Comparison of ENCODE assay signal across 10 cellular contexts in genomic region chr11:125224391-125225015, GRCh38. TPM values are rescaled to one million over a fixed set of nuclear protein-coding genes. Genes with fewer than 3 reads are reported as not detected.
DNase-seq lines count a peak whose midpoint lies in the region; ATAC-seq and TF ChIP-seq lines count a peak whose summit lies in the region.
"Had no signal": no experiment of that assay in that cellular context is flagged by ENCODE, and none has a peak within 500 bp of the region (broad histone marks: within the 10 kb centered on the region; RNA-seq: fewer than 3 reads in every experiment).

No MANE protein-coding gene starts in this region.

- H3K4me3 ChIP-seq in ovary = no peak overlapping the region
- H3K4me3 ChIP-seq: Peyer's patch had no signal

- H3K27me3 ChIP-seq in ovary = no peaks in the 10 kb centered on the region
- H3K27me3 ChIP-seq: Peyer's patch had no signal

- peak overlapping the region; percentile 16 to 54 for H3K27ac ChIP-seq in ovary

- TF ChIP-seq CTCF in ovary (IDR thresholded peaks at IDR 0.05) = peak in 2 of 3 donors; percentile 31 to 44

- in situ Hi-C loops in SK-MEL-5 (cut with HindIII; ENCODE audit: low pct_unique_long_range_greater_than_20kb, low sequenced_read_pairs) = no loop called here

- TF ChIP-seq EP300 in ovary (IDR thresholded peaks at IDR 0.05) = no peak

- intact Hi-C loops in ovary (cut with DNase I) = loop anchor here in 2 of 4 donors (5.0 to 10.0 kb wide), 3 partner anchors 47 to 120 kb away; no protein-coding TSS in a partner anchor

- TF ChIP-seq POLR2A in ovary (IDR thresholded peaks at IDR 0.05) = no peak

- H3K36me3 ChIP-seq in ovary = no peaks in the 10 kb centered on the region
- H3K36me3 ChIP-seq: Peyer's patch had no signal

- DNase-seq in GM03348 (ENCODE audit: low spot score) = peak; percentile 31
- DNase-seq in SK-MEL-5 (ENCODE audit: low read depth, low spot score) = peak; percentile 57
- DNase-seq in foreskin melanocyte = peak; percentile 57
- peak; percentile 48 to 71 (median 58) for DNase-seq in ovary
- DNase-seq in NCI-H187 (lab: John Stamatoyannopoulos, UW) = no peak
- no peak for DNase-seq in NCI-H345 treated with DMSO at 0.1 percent for 48 hours (lab: John Stamatoyannopoulos, UW; ENCODE audit: unreplicated experiment)
- DNase-seq in NCI-H2081 treated with DMSO at 0.1 percent for 48 hours (lab: John Stamatoyannopoulos, UW) = no peak
- DNase-seq: kidney glomerular epithelial cell had no signal

- 25 to 36% (median 32%) methylated on average over 15 of the region's 15 CpGs for whole genome bisulfite sequencing in ovary, 3 donors

- ATAC-seq in GM19452 (IDR thresholded peaks at IDR 0.05; ENCODE audit: unreplicated experiment) = no peak

- no peaks in the 10 kb centered on the region for H3K9me3 ChIP-seq in ovary
- H3K9me3 ChIP-seq: Peyer's patch had no signal

- H3K4me1 ChIP-seq in ovary (ENCODE audit: insufficient read depth) = peaks cover 12% of the 10 kb centered on the region
- H3K4me1 ChIP-seq: Peyer's patch had no signal

RNA-seq across cellular contexts. Expression of gene PKNOX2, which starts 60.0 kb away (rescaled TPM):
- total RNA-seq in SK-MEL-5 (2014; rRNA removed; shearing (Covaris generic)) = 1.4 and 1.6 TPM in 2 replicates
- polyA plus RNA-seq in SK-MEL-5 (2015; cell fraction: cytosol; rRNA removed) = 2.4 and 4.2 TPM in 2 replicates
- polyA plus RNA-seq in SK-MEL-5 (2015; cell fraction: nucleus; rRNA removed) = 3.7 and 4.8 TPM in 2 replicates
- total RNA-seq in ovary = 10 to 100 TPM; 11.8 to 42.3 (median 30.2) TPM
- polyA plus RNA-seq in ovary = 10 to 100 TPM; 10.6 to 13.0 TPM

Comparison
In these comparisons a context has a peak if more than half of its experiments do, and no peak if none do; other contexts are left out.
1. DNase-seq: peak in GM03348 (single experiment), SK-MEL-5 (single experiment), foreskin melanocyte (single experiment) and ovary (5 of 5); none in NCI-H187 (0 of 2), NCI-H345 treated with DMSO at 0.1 percent for 48 hours (single experiment) and NCI-H2081 treated with DMSO at 0.1 percent for 48 hours (single experiment).